1 cellular context compared by ENCODE assay signal in the genomic region with DNA sequence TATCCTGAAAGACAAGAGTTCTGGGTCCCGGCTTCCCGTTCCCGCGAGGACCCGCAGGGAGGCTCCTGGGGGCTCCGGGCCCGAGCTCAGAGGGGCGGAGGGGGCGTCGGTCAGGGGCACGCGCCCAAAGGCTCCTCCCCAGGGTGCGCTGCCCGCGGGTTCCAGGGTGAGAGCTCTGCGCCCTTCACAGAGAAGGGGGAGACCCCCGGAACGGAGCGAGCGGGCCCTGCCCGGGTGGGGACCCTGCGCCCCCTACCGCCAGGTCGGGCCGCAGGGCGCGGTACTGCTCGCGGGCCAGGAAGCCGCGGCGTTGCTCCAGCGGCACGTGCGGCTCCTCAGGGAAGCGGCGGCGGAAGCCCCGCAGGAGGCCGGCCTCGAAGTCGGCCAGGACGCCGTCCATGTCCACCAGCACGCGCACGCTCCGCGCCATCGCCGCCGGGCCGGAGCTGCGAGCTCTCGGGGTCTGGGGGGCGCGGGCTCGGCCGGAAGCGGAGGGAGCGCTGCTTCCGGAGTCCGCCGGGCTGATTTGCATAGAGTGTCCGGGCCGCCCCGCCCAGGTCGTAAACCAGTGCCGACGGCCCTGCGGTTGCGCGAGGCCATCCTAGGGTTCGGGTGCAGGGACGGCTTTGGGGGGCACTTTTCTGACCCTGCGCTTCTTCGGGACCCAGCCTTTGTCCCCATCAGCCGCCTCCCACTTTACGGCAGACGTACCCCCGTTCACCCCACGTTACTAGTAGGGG.
TF ChIP-seq lines count a peak whose summit lies in the region.

A gene (minus strand): TSS at position 465 of the 740 bp plus-strand sequence. CDS start 35 bp downstream, at position 430.

TF ChIP-seq in HepG2, 621 proteins besides CTCF, POLR2A, EP300 and RAD21 (continued from another document and continues in another):
- TF ChIP-seq, protein P1, sequence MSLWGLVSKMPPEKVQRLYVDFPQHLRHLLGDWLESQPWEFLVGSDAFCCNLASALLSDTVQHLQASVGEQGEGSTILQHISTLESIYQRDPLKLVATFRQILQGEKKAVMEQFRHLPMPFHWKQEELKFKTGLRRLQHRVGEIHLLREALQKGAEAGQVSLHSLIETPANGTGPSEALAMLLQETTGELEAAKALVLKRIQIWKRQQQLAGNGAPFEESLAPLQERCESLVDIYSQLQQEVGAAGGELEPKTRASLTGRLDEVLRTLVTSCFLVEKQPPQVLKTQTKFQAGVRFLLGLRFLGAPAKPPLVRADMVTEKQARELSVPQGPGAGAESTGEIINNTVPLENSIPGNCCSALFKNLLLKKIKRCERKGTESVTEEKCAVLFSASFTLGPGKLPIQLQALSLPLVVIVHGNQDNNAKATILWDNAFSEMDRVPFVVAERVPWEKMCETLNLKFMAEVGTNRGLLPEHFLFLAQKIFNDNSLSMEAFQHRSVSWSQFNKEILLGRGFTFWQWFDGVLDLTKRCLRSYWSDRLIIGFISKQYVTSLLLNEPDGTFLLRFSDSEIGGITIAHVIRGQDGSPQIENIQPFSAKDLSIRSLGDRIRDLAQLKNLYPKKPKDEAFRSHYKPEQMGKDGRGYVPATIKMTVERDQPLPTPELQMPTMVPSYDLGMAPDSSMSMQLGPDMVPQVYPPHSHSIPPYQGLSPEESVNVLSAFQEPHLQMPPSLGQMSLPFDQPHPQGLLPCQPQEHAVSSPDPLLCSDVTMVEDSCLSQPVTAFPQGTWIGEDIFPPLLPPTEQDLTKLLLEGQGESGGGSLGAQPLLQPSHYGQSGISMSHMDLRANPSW (CRISPR knock-in tag; IDR thresholded peaks at IDR 0.05; ENCODE audit: borderline replicate concordance): no peak; the same call in 1 of the 2 replicates
- no peak for TF ChIP-seq PHF5A (CRISPR knock-in tag; IDR thresholded peaks at IDR 0.05; ENCODE audit: low read depth, unreplicated experiment)
- peak; percentile 5; the same call in 1 of the 2 replicates for TF ChIP-seq ZNF335 (CRISPR knock-in tag; IDR thresholded peaks at IDR 0.05)
- TF ChIP-seq, protein P2, sequence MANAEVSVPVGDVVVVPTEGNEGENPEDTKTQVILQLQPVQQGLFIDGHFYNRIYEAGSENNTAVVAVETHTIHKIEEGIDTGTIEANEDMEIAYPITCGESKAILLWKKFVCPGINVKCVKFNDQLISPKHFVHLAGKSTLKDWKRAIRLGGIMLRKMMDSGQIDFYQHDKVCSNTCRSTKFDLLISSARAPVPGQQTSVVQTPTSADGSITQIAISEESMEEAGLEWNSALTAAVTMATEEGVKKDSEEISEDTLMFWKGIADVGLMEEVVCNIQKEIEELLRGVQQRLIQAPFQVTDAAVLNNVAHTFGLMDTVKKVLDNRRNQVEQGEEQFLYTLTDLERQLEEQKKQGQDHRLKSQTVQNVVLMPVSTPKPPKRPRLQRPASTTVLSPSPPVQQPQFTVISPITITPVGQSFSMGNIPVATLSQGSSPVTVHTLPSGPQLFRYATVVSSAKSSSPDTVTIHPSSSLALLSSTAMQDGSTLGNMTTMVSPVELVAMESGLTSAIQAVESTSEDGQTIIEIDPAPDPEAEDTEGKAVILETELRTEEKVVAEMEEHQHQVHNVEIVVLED (CRISPR knock-in tag; IDR thresholded peaks at IDR 0.05; ENCODE audit: borderline replicate concordance): peak; percentile 77
- peak; percentile 29; the same call in 1 of the 2 replicates for TF ChIP-seq HCFC1 (IDR thresholded peaks at IDR 0.05; ENCODE audit: low read depth, low read length)
- no peak for TF ChIP-seq NONO (IDR thresholded peaks at IDR 0.05)
- peak; percentile 76 for TF ChIP-seq NONO (CRISPR knock-in tag; conservative IDR thresholded peaks at IDR 0.05)
- TF ChIP-seq, protein P3, sequence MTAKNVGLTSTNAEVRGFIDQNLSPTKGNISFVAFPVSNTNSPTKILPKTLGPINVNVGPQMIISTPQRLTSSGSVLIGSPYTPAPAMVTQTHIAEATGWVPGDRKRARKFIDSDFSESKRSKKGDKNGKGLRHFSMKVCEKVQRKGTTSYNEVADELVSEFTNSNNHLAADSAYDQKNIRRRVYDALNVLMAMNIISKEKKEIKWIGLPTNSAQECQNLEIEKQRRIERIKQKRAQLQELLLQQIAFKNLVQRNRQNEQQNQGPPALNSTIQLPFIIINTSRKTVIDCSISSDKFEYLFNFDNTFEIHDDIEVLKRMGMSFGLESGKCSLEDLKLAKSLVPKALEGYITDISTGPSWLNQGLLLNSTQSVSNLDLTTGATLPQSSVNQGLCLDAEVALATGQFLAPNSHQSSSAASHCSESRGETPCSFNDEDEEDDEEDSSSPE (CRISPR knock-in tag; IDR thresholded peaks at IDR 0.05): peak; percentile 89
- no peak for TF ChIP-seq FLYWCH1 (CRISPR knock-in tag; IDR thresholded peaks at IDR 0.05)
- TF ChIP-seq ZNF747 (CRISPR knock-in tag; IDR thresholded peaks at IDR 0.05; ENCODE audit: borderline replicate concordance): peak; percentile 68; the same call in 1 of the 2 replicates
- peak; percentile 86 for TF ChIP-seq RBM39 (IDR thresholded peaks at IDR 0.05; ENCODE audit: low read depth, low read length, poor library complexity, severe bottlenecking)
- TF ChIP-seq, protein P4, sequence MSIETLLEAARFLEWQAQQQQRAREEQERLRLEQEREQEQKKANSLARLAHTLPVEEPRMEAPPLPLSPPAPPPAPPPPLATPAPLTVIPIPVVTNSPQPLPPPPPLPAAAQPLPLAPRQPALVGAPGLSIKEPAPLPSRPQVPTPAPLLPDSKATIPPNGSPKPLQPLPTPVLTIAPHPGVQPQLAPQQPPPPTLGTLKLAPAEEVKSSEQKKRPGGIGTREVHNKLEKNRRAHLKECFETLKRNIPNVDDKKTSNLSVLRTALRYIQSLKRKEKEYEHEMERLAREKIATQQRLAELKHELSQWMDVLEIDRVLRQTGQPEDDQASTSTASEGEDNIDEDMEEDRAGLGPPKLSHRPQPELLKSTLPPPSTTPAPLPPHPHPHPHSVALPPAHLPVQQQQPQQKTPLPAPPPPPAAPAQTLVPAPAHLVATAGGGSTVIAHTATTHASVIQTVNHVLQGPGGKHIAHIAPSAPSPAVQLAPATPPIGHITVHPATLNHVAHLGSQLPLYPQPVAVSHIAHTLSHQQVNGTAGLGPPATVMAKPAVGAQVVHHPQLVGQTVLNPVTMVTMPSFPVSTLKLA (IDR thresholded peaks at IDR 0.05): peak; percentile 4; the same call in 1 of the 2 replicates
- TF ChIP-seq, protein P5, sequence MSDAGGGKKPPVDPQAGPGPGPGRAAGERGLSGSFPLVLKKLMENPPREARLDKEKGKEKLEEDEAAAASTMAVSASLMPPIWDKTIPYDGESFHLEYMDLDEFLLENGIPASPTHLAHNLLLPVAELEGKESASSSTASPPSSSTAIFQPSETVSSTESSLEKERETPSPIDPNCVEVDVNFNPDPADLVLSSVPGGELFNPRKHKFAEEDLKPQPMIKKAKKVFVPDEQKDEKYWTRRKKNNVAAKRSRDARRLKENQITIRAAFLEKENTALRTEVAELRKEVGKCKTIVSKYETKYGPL (CRISPR knock-in tag; IDR thresholded peaks at IDR 0.05): no peak
- TF ChIP-seq GTF3A (CRISPR knock-in tag; conservative IDR thresholded peaks at IDR 0.05): no peak; the same call in 1 of the 2 replicates
- no peak for TF ChIP-seq ZNF264 (CRISPR knock-in tag; IDR thresholded peaks at IDR 0.05)
- TF ChIP-seq, protein P6, sequence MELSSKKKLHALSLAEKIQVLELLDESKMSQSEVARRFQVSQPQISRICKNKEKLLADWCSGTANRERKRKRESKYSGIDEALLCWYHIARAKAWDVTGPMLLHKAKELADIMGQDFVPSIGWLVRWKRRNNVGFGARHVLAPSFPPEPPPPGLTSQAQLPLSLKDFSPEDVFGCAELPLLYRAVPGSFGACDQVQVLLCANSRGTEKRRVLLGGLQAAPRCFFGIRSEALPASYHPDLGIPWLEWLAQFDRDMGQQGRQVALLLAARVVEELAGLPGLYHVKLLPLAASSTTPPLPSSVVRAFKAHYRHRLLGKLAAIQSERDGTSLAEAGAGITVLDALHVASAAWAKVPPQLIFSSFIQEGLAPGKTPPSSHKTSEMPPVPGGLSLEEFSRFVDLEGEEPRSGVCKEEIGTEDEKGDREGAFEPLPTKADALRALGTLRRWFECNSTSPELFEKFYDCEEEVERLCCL (CRISPR knock-in tag; IDR thresholded peaks at IDR 0.05; ENCODE audit: borderline replicate concordance): no peak
- TF ChIP-seq, protein P7, sequence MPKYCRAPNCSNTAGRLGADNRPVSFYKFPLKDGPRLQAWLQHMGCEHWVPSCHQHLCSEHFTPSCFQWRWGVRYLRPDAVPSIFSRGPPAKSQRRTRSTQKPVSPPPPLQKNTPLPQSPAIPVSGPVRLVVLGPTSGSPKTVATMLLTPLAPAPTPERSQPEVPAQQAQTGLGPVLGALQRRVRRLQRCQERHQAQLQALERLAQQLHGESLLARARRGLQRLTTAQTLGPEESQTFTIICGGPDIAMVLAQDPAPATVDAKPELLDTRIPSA (CRISPR knock-in tag; IDR thresholded peaks at IDR 0.05; ENCODE audit: borderline replicate concordance): no peak
- no peak for TF ChIP-seq MIER2 (CRISPR knock-in tag; IDR thresholded peaks at IDR 0.05)
- no peak for TF ChIP-seq ZNF530 (CRISPR knock-in tag; IDR thresholded peaks at IDR 0.05; ENCODE audit: low read depth)
- peak; percentile 30 for TF ChIP-seq PTBP1 (IDR thresholded peaks at IDR 0.05; ENCODE audit: low read depth, low read length, poor library complexity, severe bottlenecking)
- TF ChIP-seq GABPA (IDR thresholded peaks at IDR 0.05; ENCODE audit: low read depth, low read length): peak; percentile 89
- peak; percentile 83 for TF ChIP-seq GABPA (CRISPR knock-in tag; IDR thresholded peaks at IDR 0.05; ENCODE audit: low read depth)
- TF ChIP-seq SRSF4 (IDR thresholded peaks at IDR 0.05; ENCODE audit: low read depth, low read length, poor library complexity, severe bottlenecking): no peak
- TF ChIP-seq KDM5B (CRISPR knock-in tag; IDR thresholded peaks at IDR 0.05; ENCODE audit: borderline replicate concordance): peak; percentile 97
- peak; percentile 61 for TF ChIP-seq TARDBP (CRISPR knock-in tag; IDR thresholded peaks at IDR 0.05)
- no peak for TF ChIP-seq NFRKB (IDR thresholded peaks at IDR 0.05)
- TF ChIP-seq PAF1 (CRISPR knock-in tag; IDR thresholded peaks at IDR 0.05): peak; percentile 80; the same call in 1 of the 2 replicates
- TF ChIP-seq, protein P8, sequence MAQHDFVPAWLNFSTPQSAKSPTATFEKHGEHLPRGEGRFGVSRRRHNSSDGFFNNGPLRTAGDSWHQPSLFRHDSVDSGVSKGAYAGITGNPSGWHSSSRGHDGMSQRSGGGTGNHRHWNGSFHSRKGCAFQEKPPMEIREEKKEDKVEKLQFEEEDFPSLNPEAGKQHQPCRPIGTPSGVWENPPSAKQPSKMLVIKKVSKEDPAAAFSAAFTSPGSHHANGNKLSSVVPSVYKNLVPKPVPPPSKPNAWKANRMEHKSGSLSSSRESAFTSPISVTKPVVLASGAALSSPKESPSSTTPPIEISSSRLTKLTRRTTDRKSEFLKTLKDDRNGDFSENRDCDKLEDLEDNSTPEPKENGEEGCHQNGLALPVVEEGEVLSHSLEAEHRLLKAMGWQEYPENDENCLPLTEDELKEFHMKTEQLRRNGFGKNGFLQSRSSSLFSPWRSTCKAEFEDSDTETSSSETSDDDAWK (CRISPR knock-in tag; IDR thresholded peaks at IDR 0.05): no peak
- TF ChIP-seq SP4 (CRISPR knock-in tag; IDR thresholded peaks at IDR 0.05): peak; percentile 88
- TF ChIP-seq RORA (CRISPR knock-in tag; IDR thresholded peaks at IDR 0.05): no peak
- no peak; the same call in 1 of the 2 replicates for TF ChIP-seq ZNF816 (CRISPR knock-in tag; IDR thresholded peaks at IDR 0.05; ENCODE audit: borderline replicate concordance)
- TF ChIP-seq ZNF282 (IDR thresholded peaks at IDR 0.05; ENCODE audit: partially characterized antibody): no peak
- TF ChIP-seq GTF2F1 (IDR thresholded peaks at IDR 0.05; ENCODE audit: low read length): 0 out of 2 replicates have a peak, but pooled peaks have one; percentile 33
- peak; percentile 82 for TF ChIP-seq ZBTB7A (CRISPR knock-in tag; IDR thresholded peaks at IDR 0.05)
- TF ChIP-seq IKZF4 (CRISPR knock-in tag; IDR thresholded peaks at IDR 0.05; ENCODE audit: borderline replicate concordance, low read depth, not compliant biosample characterization): peak; percentile 58
- no peak for TF ChIP-seq ZNF326 (CRISPR knock-in tag; IDR thresholded peaks at IDR 0.05; ENCODE audit: borderline replicate concordance)
- TF ChIP-seq, protein P9, sequence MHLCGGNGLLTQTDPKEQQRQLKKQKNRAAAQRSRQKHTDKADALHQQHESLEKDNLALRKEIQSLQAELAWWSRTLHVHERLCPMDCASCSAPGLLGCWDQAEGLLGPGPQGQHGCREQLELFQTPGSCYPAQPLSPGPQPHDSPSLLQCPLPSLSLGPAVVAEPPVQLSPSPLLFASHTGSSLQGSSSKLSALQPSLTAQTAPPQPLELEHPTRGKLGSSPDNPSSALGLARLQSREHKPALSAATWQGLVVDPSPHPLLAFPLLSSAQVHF (CRISPR knock-in tag; IDR thresholded peaks at IDR 0.05): 0 out of 2 replicates have a peak, but pooled peaks have one; percentile 62
- no peak; the same call in 1 of the 2 replicates for TF ChIP-seq ZFP41 (CRISPR knock-in tag; IDR thresholded peaks at IDR 0.05; ENCODE audit: borderline replicate concordance)
- TF ChIP-seq ZNF292 (CRISPR knock-in tag; IDR thresholded peaks at IDR 0.05; ENCODE audit: borderline replicate concordance, low read depth): no peak
- TF ChIP-seq MTF2 (CRISPR knock-in tag; IDR thresholded peaks at IDR 0.05; ENCODE audit: borderline replicate concordance): no peak
- no peak for TF ChIP-seq TCF7L2 (IDR thresholded peaks at IDR 0.05; ENCODE audit: low read depth, low read length)
